In the genomic region with DNA sequence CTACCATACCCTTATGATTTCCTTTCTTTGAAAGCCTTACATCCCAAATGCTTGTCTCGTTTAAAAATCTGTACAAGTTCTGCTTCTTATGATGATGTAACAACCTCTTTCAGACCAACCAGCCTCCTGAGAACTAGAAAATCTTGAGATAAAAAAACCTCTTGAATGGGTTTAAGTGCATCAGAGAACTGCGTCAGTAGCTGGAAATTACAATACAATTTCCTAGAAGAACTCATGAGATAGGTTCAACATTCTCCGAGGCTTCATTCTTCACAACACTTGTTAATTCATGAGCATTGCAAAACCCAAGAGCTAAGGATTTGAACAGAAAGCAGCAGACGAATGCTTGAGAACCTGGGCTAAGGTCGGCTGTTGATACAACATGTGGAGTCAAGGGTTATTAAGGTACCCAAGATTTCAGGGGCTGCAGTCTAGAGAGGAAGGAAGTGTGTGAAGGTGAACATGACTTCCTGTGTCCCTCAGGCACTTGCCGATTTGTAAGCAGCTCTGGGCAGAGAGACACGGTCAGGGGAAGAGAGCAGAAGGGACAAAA, we compare ENCODE assay signal across 27 cellular contexts.
"Had no signal": no experiment of that assay in that cellular context is flagged by ENCODE, and none has a peak within 500 bp of the region (broad histone marks: within the 10 kb centered on the region; RNA-seq: fewer than 3 reads in every experiment).

No MANE protein-coding gene starts in this region.

- H3K36me3 ChIP-seq: WERI-Rb-1 had no signal

- DNase-seq: activated CD4-positive, alpha-beta memory T cell treated with anti-CD3 and anti-CD28 coated beads, Interleukin-2, amount 10 ng/mL, durations not matched to agents 7 days and 5 days; activated CD4-positive, alpha-beta T cell treated with anti-CD3 and anti-CD28 coated beads for 1 hour; activated CD4-positive, alpha-beta T cell treated with anti-CD3 and anti-CD28 coated beads for 48 hours; activated CD4-positive, CD25-positive, alpha-beta regulatory T cell; activated CD8-positive, alpha-beta memory T cell treated with anti-CD3 and anti-CD28 coated beads for 24 hours; activated CD8-positive, alpha-beta memory T cell treated with anti-CD3 and anti-CD28 coated beads, Interleukin-2, amount 10 ng/mL, durations not matched to agents 7 days and 5 days; activated CD8-positive, alpha-beta memory T cell treated with anti-CD3 and anti-CD28 coated beads, Interleukin-2, amount 50 U/mL, for 48 hours; activated effector memory CD4-positive, alpha-beta T cell treated with Interleukin-2 at 50 U/mL for 16 hours; activated naive CD4-positive, alpha-beta T cell treated with anti-CD3 and anti-CD28 coated beads, Interleukin-2, amount 10 ng/mL, durations not matched to agents 7 days and 5 days; activated naive CD8-positive, alpha-beta T cell treated with anti-CD3 and anti-CD28 coated beads, Interleukin-2, amount 50 U/mL, for 24 hours; activated T-cell treated with anti-CD3 and anti-CD28 coated beads, Interleukin-2, amount 50 U/mL, for 48 hours; anterior cingulate cortex; caudate nucleus; Karpas-422; KBM-7; NCI-H1105; NCI-H1417 treated with DMSO at 0.1 percent for 48 hours; NCI-H187 treated with DMSO at 0.1 percent for 48 hours; NCI-H2081; NCI-H345; NCI-H510A; NCI-H526; NCI-H748 treated with DMSO at 0.1 percent for 48 hours; OCI-M1; Right ventricle myocardium superior; T1000; WERI-Rb-1 had no signal

- H3K27ac ChIP-seq: WERI-Rb-1 had no signal

- ATAC-seq: activated CD8-positive, alpha-beta memory T cell treated with anti-CD3 and anti-CD28 coated beads, Interleukin-2, amount 10 ng/mL, durations not matched to agents 7 days and 5 days; activated naive CD8-positive, alpha-beta T cell treated with anti-CD3 and anti-CD28 coated beads, Interleukin-2, amount 50 U/mL, for 24 hours had no signal
